Comparison of ENCODE assay signal across 14 cellular contexts in genomic region chr16:89741342-89742014, GRCh38. TPM values are rescaled to one million over a fixed set of nuclear protein-coding genes. Genes with fewer than 3 reads are reported as not detected.
DNase-seq lines count a peak whose midpoint lies in the region; ATAC-seq and TF ChIP-seq lines count a peak whose summit lies in the region.
"Had no signal": no experiment of that assay in that cellular context is flagged by ENCODE, and none has a peak within 500 bp of the region (broad histone marks: within the 10 kb centered on the region; RNA-seq: fewer than 3 reads in every experiment).

No MANE protein-coding gene starts in this region.

- no CpG with 5 or more reads among the region's 11 CpGs for WGBS in H9 (ENCODE audit: extremely low coverage, insufficient read length, low lambda C conversion rate)

- peak; percentile 22 to 25 for ATAC-seq in activated T-cell treated with anti-CD3 and anti-CD28 coated beads, Interleukin-2, amount 50 U/mL, for 4 hours
- ATAC-seq: stimulated activated naive CD8-positive, alpha-beta T cell treated with anti-CD3 and anti-CD28 coated beads, Interleukin-15, Interleukin-2, amounts not matched to agents 100 U/mL and 50 U/mL, for 24 hours had no signal

- peaks cover 26% of the 10 kb centered on the region for H3K36me3 Mint-ChIP-seq in activated T-cell treated with anti-CD3 and anti-CD28 coated beads, Interleukin-2, amount 50 U/mL, for 4 hours (ENCODE audit: insufficient read depth)
- H3K36me3 Mint-ChIP-seq in H9 (ENCODE audit: insufficient read depth in 1 of 3, low read depth in 3 of 3) = peaks cover 54 to 93% (median 84%) of the 10 kb centered on the region in 3 experiments; a peak in 6 of 7 replicates

- H3K23me2 ChIP-seq in H9 (ENCODE audit: insufficient read length, low read depth, low read length, poor library complexity, severe bottlenecking) = no peaks in the 10 kb centered on the region

- no peaks in the 10 kb centered on the region for H3K9me2 ChIP-seq in MM.1S (replicated peaks; ENCODE audit: insufficient read depth, low read length)

- H3K4me2 ChIP-seq in MM.1S (ENCODE audit: low read depth, low read length) (no peak overlapping the region), osteoblast (ENCODE audit: insufficient read depth, low read length) (no peak overlapping the region), H9 (ENCODE audit: insufficient read depth, insufficient read length, low read length) (no peak overlapping the region)

- DNase-seq in activated T-cell treated with anti-CD3 and anti-CD28 coated beads, Interleukin-2, amount 50 U/mL, for 4 hours = no peak
- DNase-seq in activated T-cell treated with anti-CD3 and anti-CD28 coated beads, Interleukin-2, amount 50 U/mL, for 48 hours = no peak
- DNase-seq in MM.1S (no peak), dorsolateral prefrontal cortex (no peak), osteoblast (ENCODE audit: insufficient read length, low spot score, missing footprints) (peak; percentile 52), NCI-H345 treated with DMSO at 0.1 percent for 48 hours (lab: John Stamatoyannopoulos, UW; ENCODE audit: unreplicated experiment) (no peak), H9 (no peak)
- DNase-seq in stimulated activated CD8-positive, alpha-beta memory T cell treated with anti-CD3 and anti-CD28 coated beads, Interleukin-4, amount 100 ng/mL, for 48 hours = no peak
- DNase-seq: dermis blood vessel endothelial cell; DMS153; NCI-H1436; NCI-H446 treated with DMSO at 0.1 percent for 48 hours; stimulated activated naive CD8-positive, alpha-beta T cell treated with anti-CD3 and anti-CD28 coated beads, Interleukin-15, Interleukin-2, amounts not matched to agents 100 U/mL and 50 U/mL, for 24 hours had no signal

- intact Hi-C loops in dorsolateral prefrontal cortex (cut with DNase I) = loop anchor here in 1 of 2 donors (5.0 kb wide), 1 partner anchor 34 kb away; no protein-coding TSS in a partner anchor

- H2AFZ ChIP-seq in MM.1S (ENCODE audit: low read length) (no peak overlapping the region), osteoblast (ENCODE audit: low read length) (no peak overlapping the region), H9 (ENCODE audit: low read length) (no peak overlapping the region)

- H3K4ac ChIP-seq in H9 (ENCODE audit: low read depth, low read length) = no peak overlapping the region

- TF ChIP-seq CTCF in MM.1S (IDR thresholded peaks at IDR 0.05; ENCODE audit: low read length) (no peak), dorsolateral prefrontal cortex (IDR thresholded peaks at IDR 0.05 in 54 of 56, conservative IDR thresholded peaks at IDR 0.05 in 2 of 56; ENCODE audit: low read depth in 1 of 56, partially characterized antibody in 56 of 56) (no peak), osteoblast (IDR thresholded peaks at IDR 0.05; ENCODE audit: extremely low read depth, low read depth, low read length) (no peak), H9 (conservative IDR thresholded peaks at IDR 0.05) (no peak)

- peak overlapping the region in 1 of 3 experiments; percentile 14; a peak in 2 of 7 replicates for H3K27ac Mint-ChIP-seq in H9

- H3K4me1 ChIP-seq in MM.1S (ENCODE audit: low read length) (peaks cover 8% of the 10 kb centered on the region), osteoblast (ENCODE audit: insufficient read depth, low read length) (no peaks in the 10 kb centered on the region), H9 (ENCODE audit: insufficient read depth, low read length) (no peaks in the 10 kb centered on the region)

- H3K27me3 Mint-ChIP-seq in activated T-cell treated with anti-CD3 and anti-CD28 coated beads, Interleukin-2, amount 50 U/mL, for 4 hours (ENCODE audit: low read depth) = no peaks in the 10 kb centered on the region
- H3K27me3 Mint-ChIP-seq in H9 (ENCODE audit: low read depth) = no peaks in the 10 kb centered on the region

- H3K79me1 ChIP-seq in H9 (ENCODE audit: insufficient read depth, low read depth, low read length, poor library complexity, severe bottlenecking) = no peaks in the 10 kb centered on the region

- H3F3A ChIP-seq in MM.1S (ENCODE audit: insufficient read depth, low read length) = peaks cover 12% of the 10 kb centered on the region

- no peak overlapping the region for H3K14ac ChIP-seq in H9 (ENCODE audit: insufficient read depth, low read length)

- H3K4me3 ChIP-seq in MM.1S (ENCODE audit: low read length) (no peak overlapping the region), dorsolateral prefrontal cortex (no peak overlapping the region), osteoblast (ENCODE audit: insufficient read depth, low read length) (no peak overlapping the region)

- H2BK120ac ChIP-seq in H9 (ENCODE audit: low read depth, low read length, poor library complexity, severe bottlenecking) = no peak overlapping the region

- peaks cover 29% of the 10 kb centered on the region for H3K4me1 Mint-ChIP-seq in activated T-cell treated with anti-CD3 and anti-CD28 coated beads, Interleukin-2, amount 50 U/mL, for 4 hours (ENCODE audit: low read depth)
- no peaks in the 10 kb centered on the region for H3K4me1 Mint-ChIP-seq in H9

- H4K5ac ChIP-seq in H9 (ENCODE audit: insufficient read length, low read depth, low read length) = no peak overlapping the region

- H2AK5ac ChIP-seq in H9 (ENCODE audit: insufficient read length, low read length) = no peak overlapping the region

- no peaks in the 10 kb centered on the region for H3K9me3 Mint-ChIP-seq in activated T-cell treated with anti-CD3 and anti-CD28 coated beads, Interleukin-2, amount 50 U/mL, for 4 hours
- no peaks in the 10 kb centered on the region for H3K9me3 Mint-ChIP-seq in H9

- H3K79me2 ChIP-seq in MM.1S (ENCODE audit: low read length) (peaks cover 16% of the 10 kb centered on the region), osteoblast (ENCODE audit: insufficient read depth, low read length) (peaks cover 2% of the 10 kb centered on the region), H9 (ENCODE audit: insufficient read depth, low read length) (no peaks in the 10 kb centered on the region)

- H2BK12ac ChIP-seq in H9 (ENCODE audit: insufficient read length, low read depth, low read length) = no peak overlapping the region

- H2BK15ac ChIP-seq in H9 (ENCODE audit: low read depth, low read length) = no peak overlapping the region

- H3K9ac ChIP-seq in MM.1S (ENCODE audit: low read length) (no peak overlapping the region), H9 (ENCODE audit: extremely low read depth, insufficient read length, low read length) (no peak overlapping the region)

- no peak overlapping the region for H3K18ac ChIP-seq in H9 (ENCODE audit: insufficient read length, low read depth, low read length)

- H3K56ac ChIP-seq in H9 (ENCODE audit: insufficient read length, low read depth, low read length) = no peak overlapping the region

- no peak overlapping the region for H2BK20ac ChIP-seq in H9 (ENCODE audit: low read depth, low read length, poor library complexity, severe bottlenecking)

- no peak overlapping the region for H2BK5ac ChIP-seq in H9 (ENCODE audit: insufficient read length, low read length)

- H3K27me3 ChIP-seq in MM.1S (replicated peaks; ENCODE audit: insufficient read depth, low read length) = no peaks in the 10 kb centered on the region
- no peaks in the 10 kb centered on the region for H3K27me3 ChIP-seq in dorsolateral prefrontal cortex
- no peaks in the 10 kb centered on the region for H3K27me3 ChIP-seq in osteoblast (ENCODE audit: insufficient read depth, low read length)
- no peaks in the 10 kb centered on the region for H3K27me3 ChIP-seq in H9 (ENCODE audit: insufficient read depth, low read length)

- H4K20me1 ChIP-seq in MM.1S (ENCODE audit: insufficient read depth, low read length) = no peaks in the 10 kb centered on the region
- H4K20me1 ChIP-seq in osteoblast (ENCODE audit: insufficient read depth, low read length) = peaks cover 8% of the 10 kb centered on the region
- no peaks in the 10 kb centered on the region for H4K20me1 ChIP-seq in H9 (ENCODE audit: control insufficient read depth, insufficient read depth, insufficient read length)

- H3K4me3 Mint-ChIP-seq in activated T-cell treated with anti-CD3 and anti-CD28 coated beads, Interleukin-2, amount 50 U/mL, for 4 hours = no peak overlapping the region
- H3K4me3 Mint-ChIP-seq in H9 = no peak overlapping the region

- H4K8ac ChIP-seq in H9 (replicated peaks; ENCODE audit: insufficient read length, low read depth, low read length) = no peak overlapping the region

- H3K27ac ChIP-seq in MM.1S (ENCODE audit: low read length) (peak overlapping the region; percentile 87; the same call in 1 of the 2 replicates), dorsolateral prefrontal cortex (peak overlapping the region in 34 of 59 donors; percentile 4 to 87 (median 54)), osteoblast (ENCODE audit: low read depth, low read length) (no peak overlapping the region), H9 (ENCODE audit: insufficient read length, low read depth, low read length) (no peak overlapping the region)
- H3K27ac ChIP-seq: VCaP had no signal

- H3K23ac ChIP-seq in H9 (ENCODE audit: insufficient read length, low read depth, low read length) = no peak overlapping the region

- H4K91ac ChIP-seq in H9 (ENCODE audit: insufficient read length, low read depth, low read length) = no peak overlapping the region

- H3K9me3 ChIP-seq in MM.1S (replicated peaks; ENCODE audit: insufficient read depth, low read length) (no peaks in the 10 kb centered on the region), osteoblast (ENCODE audit: low read depth, low read length) (no peaks in the 10 kb centered on the region), H9 (ENCODE audit: control insufficient read depth, low read depth, low read length) (no peaks in the 10 kb centered on the region)

- H3K36me3 ChIP-seq in MM.1S (replicated peaks; ENCODE audit: insufficient read depth, low read length) (no peaks in the 10 kb centered on the region), osteoblast (ENCODE audit: insufficient read depth, low read length) (peaks cover 43% of the 10 kb centered on the region)

- no peak overlapping the region for H3T11ph ChIP-seq in H9 (ENCODE audit: low read length)

RNA-seq across cellular contexts. Expression of gene ZNF276, which starts 20.1 kb away (rescaled TPM):
- 10 to 100 TPM; 33.1 to 40.7 (median 35.5) TPM for total RNA-seq in activated T-cell treated with anti-CD3 and anti-CD28 coated beads, Interleukin-2, amount 50 U/mL, for 4 hours
- total RNA-seq in dorsolateral prefrontal cortex (10 to 100 TPM; 23.1 to 70.6 (median 42.1) TPM), osteoblast (11.5 and 12.3 TPM in 2 replicates), H9 (2021) (17.4 and 18.6 TPM in 2 replicates)

RNA-seq across cellular contexts. Expression of gene VPS9D1, which starts 20.8 kb away (rescaled TPM):
- total RNA-seq in activated T-cell treated with anti-CD3 and anti-CD28 coated beads, Interleukin-2, amount 50 U/mL, for 4 hours = 1 to 10 TPM; 2.2 to 4.8 (median 2.9) TPM
- total RNA-seq in dorsolateral prefrontal cortex = 10 to 100 TPM; 29.3 to 75.4 (median 48.9) TPM
- total RNA-seq in osteoblast = 13.3 and 14.5 TPM in 2 replicates
- 5.6 and 6.0 TPM in 2 replicates for total RNA-seq in H9 (2021)

RNA-seq across cellular contexts. Expression of gene SPATA2L, which starts 40.0 kb away (rescaled TPM):
- total RNA-seq in activated T-cell treated with anti-CD3 and anti-CD28 coated beads, Interleukin-2, amount 50 U/mL, for 4 hours = 10 to 100 TPM; 13.6 to 16.4 (median 14.3) TPM
- total RNA-seq in dorsolateral prefrontal cortex (10 to 100 TPM in 85 of 120 experiments, 1 to 10 TPM in 35; 4.5 to 25.5 (median 11.4) TPM), osteoblast (12.1 and 14.8 TPM in 2 replicates), H9 (2021) (27.1 and 27.4 TPM in 2 replicates)

RNA-seq across cellular contexts. Expression of gene CDK10, which starts 55.0 kb away (rescaled TPM):
- 10 to 100 TPM; 76.3 to 82.5 (median 81.9) TPM for total RNA-seq in activated T-cell treated with anti-CD3 and anti-CD28 coated beads, Interleukin-2, amount 50 U/mL, for 4 hours
- total RNA-seq in dorsolateral prefrontal cortex (100 to 1,000 TPM in 49 of 120 experiments, 10 to 100 TPM in 71; 57.3 to 194 (median 96.1) TPM), osteoblast (24.8 and 37.6 TPM in 2 replicates), H9 (2021) (76.6 and 77.1 TPM in 2 replicates)

Comparison
In these comparisons a context has a peak if more than half of its experiments do, and no peak if none do; other contexts are left out.
1. H3K27ac ChIP-seq: peak in MM.1S (single experiment) and dorsolateral prefrontal cortex (34 of 59); none in osteoblast (single experiment) and H9 (single experiment).